9 cellular contexts compared by ENCODE assay signal in genomic region chr9:135480942-135481315, GRCh38. TPM values are rescaled to one million over a fixed set of nuclear protein-coding genes. Genes with fewer than 3 reads are reported as not detected.
DNase-seq lines count a peak whose midpoint lies in the region; ATAC-seq and TF ChIP-seq lines count a peak whose summit lies in the region.
"Had no signal": no experiment of that assay in that cellular context is flagged by ENCODE, and none has a peak within 500 bp of the region (broad histone marks: within the 10 kb centered on the region; RNA-seq: fewer than 3 reads in every experiment).

No MANE protein-coding gene starts in this region.

- H3K9me3 ChIP-seq in AG04450 (ENCODE audit: control insufficient read depth, insufficient read depth, low read length) = no peaks in the 10 kb centered on the region
- no peaks in the 10 kb centered on the region for H3K9me3 ChIP-seq in Karpas-422 (ENCODE audit: low read length)
- H3K9me3 ChIP-seq in naive thymus-derived CD4-positive, alpha-beta T cell (ENCODE audit: control insufficient read depth in 2 of 3, low read length in 3 of 3) = no peaks in the 10 kb centered on the region

- H3K27me3 Mint-ChIP-seq in naive thymus-derived CD4-positive, alpha-beta T cell = peaks cover 32 to 57% (median 43%) of the 10 kb centered on the region in 5 donors

- TF ChIP-seq CTCF in AG04450 (IDR thresholded peaks at IDR 0.05; ENCODE audit: low read depth, low read length) (no peak), dorsolateral prefrontal cortex (IDR thresholded peaks at IDR 0.05 in 54 of 56, conservative IDR thresholded peaks at IDR 0.05 in 2 of 56; ENCODE audit: low read depth in 1 of 56, partially characterized antibody in 56 of 56) (no peak)

- H3K9me3 Mint-ChIP-seq in naive thymus-derived CD4-positive, alpha-beta T cell = peaks cover 0 to 1% (median 0%) of the 10 kb centered on the region in 11 donors

- no peak overlapping the region for H3K9ac ChIP-seq in Karpas-422 (ENCODE audit: low read length)

- H3K4me1 Mint-ChIP-seq in naive thymus-derived CD4-positive, alpha-beta T cell = peaks cover 0 to 19% (median 11%) of the 10 kb centered on the region in 7 donors

- H2AFZ ChIP-seq in Karpas-422 (ENCODE audit: low read length) = no peak overlapping the region

- H3K4me3 Mint-ChIP-seq in naive thymus-derived CD4-positive, alpha-beta T cell = peak overlapping the region in 9 of 10 donors; percentile 6 to 75 (median 51)

- DNase-seq in AG04450 (ENCODE audit: low read depth, low spot score) (no peak), Karpas-422 (no peak), dorsolateral prefrontal cortex (no peak), A172 (ENCODE audit: low spot score) (no peak)
- DNase-seq in naive thymus-derived CD4-positive, alpha-beta T cell = no peak
- DNase-seq in effector CD4-positive, alpha-beta T cell = no peak

- H3K27ac ChIP-seq in AG04450 (ENCODE audit: low read depth, low read length) (no peak overlapping the region), Karpas-422 (ENCODE audit: low read length) (no peak overlapping the region), dorsolateral prefrontal cortex (peak overlapping the region in 24 of 59 donors; percentile 44 to 90 (median 68))
- no peak overlapping the region for H3K27ac ChIP-seq in naive thymus-derived CD4-positive, alpha-beta T cell (ENCODE audit: low read depth, low read length)

- peak overlapping the region; percentile 40 for H3K4me2 ChIP-seq in Karpas-422 (ENCODE audit: low read depth, low read length, poor library complexity, severe bottlenecking)

- H3K27ac Mint-ChIP-seq in naive thymus-derived CD4-positive, alpha-beta T cell = no peak overlapping the region

- peaks cover 19% of the 10 kb centered on the region for H3K4me1 ChIP-seq in Karpas-422 (ENCODE audit: low read length)
- peaks cover 3 to 7% of the 10 kb centered on the region in 2 donors for H3K4me1 ChIP-seq in naive thymus-derived CD4-positive, alpha-beta T cell (ENCODE audit: control insufficient read depth in 2 of 2, insufficient read depth in 2 of 2, low read length in 2 of 2)

- peaks cover 0 to 3% (median 0%) of the 10 kb centered on the region in 5 donors for H3K36me3 Mint-ChIP-seq in naive thymus-derived CD4-positive, alpha-beta T cell

- intact Hi-C loops in dorsolateral prefrontal cortex (cut with DNase I) = no loop called here
- intact Hi-C loops in naive thymus-derived CD4-positive, alpha-beta T cell (cut with micrococcal nuclease) = no loop called here

- CTCF ChIA-PET in AG04450 (lab: Charles Lee) = interaction anchor here (1.0 to 1.6 kb wide), 2 partner anchors 12 to 24 kb away, joined by 3 to 4 read pairs; no protein-coding TSS in a partner anchor
- CTCF ChIA-PET in naive thymus-derived CD4-positive, alpha-beta T cell (lab: Charles Lee) = no interaction called here

- H3K79me2 ChIP-seq in Karpas-422 (ENCODE audit: low read length) = no peaks in the 10 kb centered on the region

- ATAC-seq in naive thymus-derived CD4-positive, alpha-beta T cell = no peak
- ATAC-seq in HG03108 (IDR thresholded peaks at IDR 0.05; ENCODE audit: unreplicated experiment) (no peak), GM21447 (IDR thresholded peaks at IDR 0.05; ENCODE audit: unreplicated experiment) (no peak)

- H3K27me3 ChIP-seq in AG04450 (ENCODE audit: control insufficient read depth, insufficient read depth, low read length) (no peaks in the 10 kb centered on the region), Karpas-422 (ENCODE audit: low read length) (no peaks in the 10 kb centered on the region), dorsolateral prefrontal cortex (no peaks in the 10 kb centered on the region)
- peaks cover 0 to 13% of the 10 kb centered on the region in 2 donors for H3K27me3 ChIP-seq in naive thymus-derived CD4-positive, alpha-beta T cell (ENCODE audit: control insufficient read depth in 2 of 2, insufficient read depth in 2 of 2, low read length in 2 of 2)

- no peaks in the 10 kb centered on the region for H3K9me2 ChIP-seq in Karpas-422 (replicated peaks; ENCODE audit: insufficient read depth, low read length)

- no peaks in the 10 kb centered on the region for H3K36me3 ChIP-seq in Karpas-422 (ENCODE audit: insufficient read depth, low read length)
- no peaks in the 10 kb centered on the region for H3K36me3 ChIP-seq in naive thymus-derived CD4-positive, alpha-beta T cell (ENCODE audit: control insufficient read depth in 2 of 3, insufficient read depth in 3 of 3, low read length in 3 of 3)

- POLR2A ChIA-PET in AG04450 (lab: Yijun Ruan, JAX) = interaction anchor here (0.6 to 0.7 kb wide), 2 partner anchors 15 to 1343 kb away, joined by 3 to 4 read pairs; no protein-coding TSS in a partner anchor
- POLR2A ChIA-PET in naive thymus-derived CD4-positive, alpha-beta T cell (lab: Charles Lee) = no interaction called here

- H4K20me1 ChIP-seq in Karpas-422 (ENCODE audit: insufficient read depth, low read depth, low read length) = no peaks in the 10 kb centered on the region

- peak overlapping the region; percentile 75 for H3K4me3 ChIP-seq in AG04450 (ENCODE audit: low read depth, low read length)
- H3K4me3 ChIP-seq in Karpas-422 (ENCODE audit: low read length) = no peak overlapping the region
- H3K4me3 ChIP-seq in dorsolateral prefrontal cortex = peak overlapping the region; percentile 55 to 86 (median 78)
- H3K4me3 ChIP-seq in naive thymus-derived CD4-positive, alpha-beta T cell (ENCODE audit: low read length) = peak overlapping the region; percentile 44

RNA-seq across cellular contexts. Expression of gene PPP1R26, which starts 1.3 kb away (rescaled TPM):
- polyA plus RNA-seq in AG04450 (2011; rRNA removed) = 3.2 and 3.3 TPM in 2 replicates
- polyA minus RNA-seq in AG04450 (2011; rRNA and poly(A)+ RNA removed) = 3.6 and 4.1 TPM in 2 replicates
- total RNA-seq in Karpas-422 (2014; rRNA removed; shearing (Covaris generic); ENCODE audit: low replicate concordance) = 0.22 and 1.2 TPM in 2 replicates
- 10 to 100 TPM; 14.1 to 39.3 (median 24.1) TPM for total RNA-seq in dorsolateral prefrontal cortex
- 1 to 10 TPM in 1 of 5 experiments, under 1 TPM in 3, not detected in 1; 0.19 to 5.6 (median 0.43) TPM for total RNA-seq in naive thymus-derived CD4-positive, alpha-beta T cell
- polyA plus RNA-seq in naive thymus-derived CD4-positive, alpha-beta T cell = under 1 TPM in 1 of 2 donors, not detected in 1; 0.05 TPM
- total RNA-seq in A172 (2014; rRNA removed; shearing (Covaris generic)) = 30.9 and 32.7 TPM in 2 replicates

RNA-seq across cellular contexts. Expression of gene MRPS2, which starts 19.6 kb away (rescaled TPM):
- 39.9 and 53.4 TPM in 2 replicates for polyA plus RNA-seq in AG04450 (2011; rRNA removed)
- polyA minus RNA-seq in AG04450 (2011; rRNA and poly(A)+ RNA removed) = 53.3 and 66.9 TPM in 2 replicates
- 47.9 and 51.9 TPM in 2 replicates for total RNA-seq in Karpas-422 (2014; rRNA removed; shearing (Covaris generic); ENCODE audit: low replicate concordance)
- total RNA-seq in dorsolateral prefrontal cortex = 10 to 100 TPM; 19.8 to 41.3 (median 28.2) TPM
- total RNA-seq in naive thymus-derived CD4-positive, alpha-beta T cell = 10 to 100 TPM; 19.4 to 32.3 (median 28.3) TPM
- polyA plus RNA-seq in naive thymus-derived CD4-positive, alpha-beta T cell = 10 to 100 TPM; 48.9 to 66.1 TPM
- 52.5 and 54.2 TPM in 2 replicates for total RNA-seq in A172 (2014; rRNA removed; shearing (Covaris generic))

RNA-seq across cellular contexts. Expression of gene LCN1, which starts 40.3 kb away (rescaled TPM):
- polyA plus RNA-seq in AG04450 (2011; rRNA removed) = not detected in 2 replicates
- not detected in 2 replicates for polyA minus RNA-seq in AG04450 (2011; rRNA and poly(A)+ RNA removed)
- total RNA-seq in Karpas-422 (2014; rRNA removed; shearing (Covaris generic); ENCODE audit: low replicate concordance) = not detected in 2 replicates
- 1 to 10 TPM in 11 of 120 experiments, under 1 TPM in 13, not detected in 96; 0.63 to 2.8 (median 0.97) TPM for total RNA-seq in dorsolateral prefrontal cortex
- not detected for total RNA-seq in naive thymus-derived CD4-positive, alpha-beta T cell
- not detected for polyA plus RNA-seq in naive thymus-derived CD4-positive, alpha-beta T cell
- total RNA-seq in A172 (2014; rRNA removed; shearing (Covaris generic)) = 0.47 TPM in 1 of 2 replicates, not detected in the other
- total RNA-seq: cerebellum had no signal
